In genomic region chr5:177385720-177386119, GRCh38 we compare ENCODE assay signal across 20 cellular contexts. TPM values are rescaled to one million over a fixed set of nuclear protein-coding genes. Genes with fewer than 3 reads are reported as not detected.
DNase-seq lines count a peak whose midpoint lies in the region; ATAC-seq, FAIRE-seq and TF ChIP-seq lines count a peak whose summit lies in the region.
"Had no signal": no experiment of that assay in that cellular context is flagged by ENCODE, and none has a peak within 500 bp of the region (broad histone marks: within the 10 kb centered on the region; RNA-seq: fewer than 3 reads in every experiment).

No MANE protein-coding gene starts in this region.

- H3K4me1 Mint-ChIP-seq in activated CD8-positive, alpha-beta T cell treated with anti-CD3 and anti-CD28 coated beads, Interleukin-2, amount 10 ng/mL, durations not matched to agents 7 days and 5 days (ENCODE audit: low read depth), result peaks cover 73% of the 10 kb centered on the region
- peaks cover 41% of the 10 kb centered on the region for H3K4me1 Mint-ChIP-seq in activated CD8-positive, alpha-beta T cell treated with anti-CD3 and anti-CD28 coated beads for 36 hours (ENCODE audit: low read depth)
- H3K4me1 Mint-ChIP-seq in stimulated activated naive B cell treated with anti-CD40 and anti-IgM and Interleukin-4, amounts not matched to agents 10 μg/mL and 1 μg/mL and 100 μg/mL, for 72 hours, result peaks cover 12 to 23% of the 10 kb centered on the region in 2 donors

- H3K27me3 Mint-ChIP-seq in activated CD8-positive, alpha-beta T cell treated with anti-CD3 and anti-CD28 coated beads, Interleukin-2, amount 10 ng/mL, durations not matched to agents 7 days and 5 days (ENCODE audit: low read depth), result peaks cover 3% of the 10 kb centered on the region
- H3K27me3 Mint-ChIP-seq in activated CD8-positive, alpha-beta T cell treated with anti-CD3 and anti-CD28 coated beads for 36 hours, result no peaks in the 10 kb centered on the region
- H3K27me3 Mint-ChIP-seq in stimulated activated naive B cell treated with anti-CD40 and anti-IgM and Interleukin-4, amounts not matched to agents 10 μg/mL and 1 μg/mL and 100 μg/mL, for 72 hours, result peaks cover 32 to 53% of the 10 kb centered on the region in 2 donors
- H3K27me3 Mint-ChIP-seq: CD4-positive, CD25-positive, alpha-beta regulatory T cell had no signal

- BruUV-seq in PC-9 (replicated peaks; lab: Mats Ljungman, UMichigan), result no TSS peak

- peaks cover 26% of the 10 kb centered on the region for H3F3A ChIP-seq in PC-9 (ENCODE audit: insufficient read depth, low read depth)

- peak overlapping the region; percentile 52 for H3K27ac Mint-ChIP-seq in activated CD8-positive, alpha-beta T cell treated with anti-CD3 and anti-CD28 coated beads, Interleukin-2, amount 10 ng/mL, durations not matched to agents 7 days and 5 days
- no peak overlapping the region for H3K27ac Mint-ChIP-seq in activated CD8-positive, alpha-beta T cell treated with anti-CD3 and anti-CD28 coated beads for 36 hours
- H3K27ac Mint-ChIP-seq in stimulated activated naive B cell treated with anti-CD40 and anti-IgM and Interleukin-4, amounts not matched to agents 10 μg/mL and 1 μg/mL and 100 μg/mL, for 72 hours, result peak overlapping the region; percentile 37
- H3K27ac Mint-ChIP-seq: CD4-positive, CD25-positive, alpha-beta regulatory T cell; H9 had no signal

- no peak overlapping the region for H2AFZ ChIP-seq in PC-9

- peak overlapping the region; percentile 28 for H3K4me3 Mint-ChIP-seq in activated CD8-positive, alpha-beta T cell treated with anti-CD3 and anti-CD28 coated beads, Interleukin-2, amount 10 ng/mL, durations not matched to agents 7 days and 5 days
- no peak overlapping the region for H3K4me3 Mint-ChIP-seq in activated CD8-positive, alpha-beta T cell treated with anti-CD3 and anti-CD28 coated beads for 36 hours
- H3K4me3 Mint-ChIP-seq in stimulated activated naive B cell treated with anti-CD40 and anti-IgM and Interleukin-4, amounts not matched to agents 10 μg/mL and 1 μg/mL and 100 μg/mL, for 72 hours, result no peak overlapping the region
- H3K4me3 Mint-ChIP-seq: CD4-positive, CD25-positive, alpha-beta regulatory T cell; H9 had no signal

- CTCF ChIA-PET in activated CD8-positive, alpha-beta T cell treated with anti-CD3 and anti-CD28 coated beads, Interleukin-2, amount 10 ng/mL, durations not matched to agents 7 days and 5 days (lab: Charles Lee), result interaction anchor here (1.0 to 5.7 kb wide), 5 partner anchors 14 to 72 kb away, joined by 3 to 28 read pairs (median 6); no protein-coding TSS in a partner anchor
- CTCF ChIA-PET in activated CD8-positive, alpha-beta T cell treated with anti-CD3 and anti-CD28 coated beads for 36 hours (lab: Charles Lee), result interaction anchor here (1.0 to 9.7 kb wide), 6 partner anchors 8 to 64 kb away, joined by 3 to 237 read pairs (median 6); partner anchors contain the start of gene PRR7
- CTCF ChIA-PET in PC-9 (lab: Charles Lee), result no interaction called here

- no peaks in the 10 kb centered on the region for H3K9me2 ChIP-seq in PC-9 (ENCODE audit: insufficient read depth)

- no peak overlapping the region for H3K27ac ChIP-seq in kidney (ENCODE audit: low read depth in 2 of 2, low read length in 2 of 2)
- no peak overlapping the region for H3K27ac ChIP-seq in PC-9
- H3K27ac ChIP-seq: 22Rv1, HL-60 had no signal

- peaks cover 0 to 18% of the 10 kb centered on the region in 2 donors for H3K4me1 ChIP-seq in kidney (ENCODE audit: control insufficient read depth in 1 of 2, insufficient read depth in 1 of 2, low read depth in 1 of 2, low read length in 2 of 2)
- peaks cover 34% of the 10 kb centered on the region for H3K4me1 ChIP-seq in PC-9 (replicated peaks; ENCODE audit: insufficient read depth)

- H3K9ac ChIP-seq in kidney (ENCODE audit: low read length in 2 of 2), result no peak overlapping the region

- intact Hi-C loops in activated CD8-positive, alpha-beta T cell treated with anti-CD3 and anti-CD28 coated beads for 36 hours (cut with micrococcal nuclease), result no loop called here
- intact Hi-C loops in kidney (cut with DNase I), result no loop called here
- intact Hi-C loops in PC-9 (cut with micrococcal nuclease; ENCODE audit: unreplicated experiment), result no loop called here

- H3K27me3 ChIP-seq in PC-9 (ENCODE audit: insufficient read depth, low read depth), result no peaks in the 10 kb centered on the region

- no peaks in the 10 kb centered on the region for H3K79me2 ChIP-seq in PC-9 (ENCODE audit: low read depth)

- H3K36me3 Mint-ChIP-seq in activated CD8-positive, alpha-beta T cell treated with anti-CD3 and anti-CD28 coated beads, Interleukin-2, amount 10 ng/mL, durations not matched to agents 7 days and 5 days (ENCODE audit: low read depth), result no peaks in the 10 kb centered on the region
- H3K36me3 Mint-ChIP-seq in activated CD8-positive, alpha-beta T cell treated with anti-CD3 and anti-CD28 coated beads for 36 hours (ENCODE audit: low read depth), result no peaks in the 10 kb centered on the region
- no peaks in the 10 kb centered on the region for H3K36me3 Mint-ChIP-seq in stimulated activated naive B cell treated with anti-CD40 and anti-IgM and Interleukin-4, amounts not matched to agents 10 μg/mL and 1 μg/mL and 100 μg/mL, for 72 hours
- H3K36me3 Mint-ChIP-seq: CD4-positive, CD25-positive, alpha-beta regulatory T cell had no signal

- H3K4me2 ChIP-seq in PC-9, result no peak overlapping the region

- no peaks in the 10 kb centered on the region for H3K9me3 Mint-ChIP-seq in activated CD8-positive, alpha-beta T cell treated with anti-CD3 and anti-CD28 coated beads, Interleukin-2, amount 10 ng/mL, durations not matched to agents 7 days and 5 days (ENCODE audit: insufficient read depth)
- no peaks in the 10 kb centered on the region for H3K9me3 Mint-ChIP-seq in activated CD8-positive, alpha-beta T cell treated with anti-CD3 and anti-CD28 coated beads for 36 hours
- H3K9me3 Mint-ChIP-seq in stimulated activated naive B cell treated with anti-CD40 and anti-IgM and Interleukin-4, amounts not matched to agents 10 μg/mL and 1 μg/mL and 100 μg/mL, for 72 hours, result no peaks in the 10 kb centered on the region
- H3K9me3 Mint-ChIP-seq: CD4-positive, CD25-positive, alpha-beta regulatory T cell; H9 had no signal

- POLR2A ChIA-PET in activated CD8-positive, alpha-beta T cell treated with anti-CD3 and anti-CD28 coated beads, Interleukin-2, amount 10 ng/mL, durations not matched to agents 7 days and 5 days (lab: Charles Lee), result interaction anchor here (1.2 kb wide), 1 partner anchor 59 kb away, joined by 3 read pairs; no protein-coding TSS in a partner anchor
- POLR2A ChIA-PET in activated CD8-positive, alpha-beta T cell treated with anti-CD3 and anti-CD28 coated beads for 36 hours (lab: Charles Lee), result interaction anchor here (1.1 to 2.8 kb wide), 4 partner anchors 9 to 62 kb away, joined by 3 to 10 read pairs (median 4); no protein-coding TSS in a partner anchor
- POLR2A ChIA-PET in PC-9 (lab: Charles Lee; ENCODE audit: unreplicated experiment), result no interaction called here

- no peak for ATAC-seq in activated CD8-positive, alpha-beta T cell treated with anti-CD3 and anti-CD28 coated beads, Interleukin-2, amount 10 ng/mL, durations not matched to agents 7 days and 5 days
- no peak for ATAC-seq in activated CD8-positive, alpha-beta T cell treated with anti-CD3 and anti-CD28 coated beads for 36 hours
- no peak for ATAC-seq in stimulated activated naive B cell treated with anti-CD40 and anti-IgM and Interleukin-4, amounts not matched to agents 10 μg/mL and 1 μg/mL and 100 μg/mL, for 72 hours (replicated peaks)

- no peak for FAIRE-seq in kidney (lab: Jason Lieb, UNC)
- FAIRE-seq: D721Med, GM19239 had no signal

- no peaks in the 10 kb centered on the region for H4K20me1 ChIP-seq in PC-9 (ENCODE audit: insufficient read depth)

- TF ChIP-seq CTCF in activated CD8-positive, alpha-beta T cell treated with anti-CD3 and anti-CD28 coated beads for 36 hours (IDR thresholded peaks at IDR 0.05), result no peak
- TF ChIP-seq CTCF in kidney (IDR thresholded peaks at IDR 0.05; ENCODE audit: borderline replicate concordance, extremely low read depth, insufficient read depth) (no peak), PC-9 (conservative IDR thresholded peaks at IDR 0.05) (no peak)

- H3K36me3 ChIP-seq in kidney (ENCODE audit: control insufficient read depth in 1 of 2, insufficient read depth in 2 of 2, low read length in 2 of 2) (peaks cover 2 to 4% of the 10 kb centered on the region in 2 donors), PC-9 (ENCODE audit: low read depth) (no peaks in the 10 kb centered on the region)

- H3K9me3 ChIP-seq in kidney (ENCODE audit: control insufficient read depth in 1 of 2, low read length in 2 of 2) (no peaks in the 10 kb centered on the region), PC-9 (ENCODE audit: insufficient read depth, low read depth) (no peaks in the 10 kb centered on the region)

- no peak for DNase-seq in activated CD8-positive, alpha-beta T cell treated with anti-CD3 and anti-CD28 coated beads, Interleukin-2, amount 10 ng/mL, durations not matched to agents 7 days and 5 days
- no peak for DNase-seq in activated CD8-positive, alpha-beta T cell treated with anti-CD3 and anti-CD28 coated beads for 36 hours
- peak; percentile 43 for DNase-seq in UCSD-AML1 (lab: John Stamatoyannopoulos, UW; ENCODE audit: unreplicated experiment)
- DNase-seq in kidney, result no peak
- no peak for DNase-seq in stimulated activated naive B cell treated with anti-CD40 and anti-IgM and Interleukin-4, amounts not matched to agents 10 μg/mL and 1 μg/mL and 100 μg/mL, for 72 hours
- no peak for DNase-seq in PC-9
- DNase-seq in dermis blood vessel endothelial cell, result no peak
- DNase-seq in amygdala (lab: John Stamatoyannopoulos, UW), result no peak
- DNase-seq: CD4-positive, CD25-positive, alpha-beta regulatory T cell; COR-L47; DND-41; GDM1; GOT3; H9 had no signal

- H3K4me3 ChIP-seq in kidney (ENCODE audit: low read length in 2 of 2), result peak overlapping the region; percentile 56 to 70
- no peak overlapping the region for H3K4me3 ChIP-seq in PC-9

RNA-seq across cellular contexts. Expression of gene SLC34A1, which starts 1.5 kb away (rescaled TPM):
- total RNA-seq in activated CD8-positive, alpha-beta T cell treated with anti-CD3 and anti-CD28 coated beads, Interleukin-2, amount 10 ng/mL, durations not matched to agents 7 days and 5 days, result 1 to 10 TPM; 2.0 to 2.1 TPM
- total RNA-seq in activated CD8-positive, alpha-beta T cell treated with anti-CD3 and anti-CD28 coated beads for 36 hours, result under 1 TPM; 0.29 to 0.43 TPM
- total RNA-seq in kidney (0.91 TPM), PC-9 (2021) (0.28 TPM in 1 of 2 replicates, not detected in the other), dermis blood vessel endothelial cell (not detected in 2 replicates)
- polyA plus RNA-seq in kidney (ENCODE audit: insufficient read depth, low read depth, low replicate concordance), result 211 TPM
- total RNA-seq: A673, H9 had no signal
- polyA plus RNA-seq: BJ; CD4-positive, CD25-positive, alpha-beta regulatory T cell had no signal

RNA-seq across cellular contexts. Expression of gene PFN3, which starts 14.7 kb away (rescaled TPM):
- not detected for total RNA-seq in activated CD8-positive, alpha-beta T cell treated with anti-CD3 and anti-CD28 coated beads, Interleukin-2, amount 10 ng/mL, durations not matched to agents 7 days and 5 days
- not detected for total RNA-seq in activated CD8-positive, alpha-beta T cell treated with anti-CD3 and anti-CD28 coated beads for 36 hours
- total RNA-seq in kidney, result not detected
- not detected for polyA plus RNA-seq in kidney (ENCODE audit: insufficient read depth, low read depth, low replicate concordance)
- not detected in 2 replicates for total RNA-seq in PC-9 (2021)
- total RNA-seq in dermis blood vessel endothelial cell, result not detected in 2 replicates
- total RNA-seq: A673; CD4-positive, CD25-positive, alpha-beta regulatory T cell; H9 had no signal
- polyA plus RNA-seq: BJ; CD4-positive, CD25-positive, alpha-beta regulatory T cell had no signal

RNA-seq across cellular contexts. Expression of gene F12, which starts 23.6 kb away (rescaled TPM):
- total RNA-seq in activated CD8-positive, alpha-beta T cell treated with anti-CD3 and anti-CD28 coated beads, Interleukin-2, amount 10 ng/mL, durations not matched to agents 7 days and 5 days, result 1 to 10 TPM; 3.2 to 3.5 TPM
- 1 to 10 TPM; 7.9 TPM for total RNA-seq in activated CD8-positive, alpha-beta T cell treated with anti-CD3 and anti-CD28 coated beads for 36 hours
- total RNA-seq in kidney (4.2 TPM), PC-9 (2021) (14.5 and 17.0 TPM in 2 replicates), dermis blood vessel endothelial cell (0.85 and 1.3 TPM in 2 replicates)
- polyA plus RNA-seq in kidney (ENCODE audit: insufficient read depth, low read depth, low replicate concordance), result 3.1 TPM
- total RNA-seq: A673 had no signal

RNA-seq across cellular contexts. Expression of gene RGS14, which starts 28.0 kb away (rescaled TPM):
- 100 to 1,000 TPM; 112 to 117 TPM for total RNA-seq in activated CD8-positive, alpha-beta T cell treated with anti-CD3 and anti-CD28 coated beads, Interleukin-2, amount 10 ng/mL, durations not matched to agents 7 days and 5 days
- total RNA-seq in activated CD8-positive, alpha-beta T cell treated with anti-CD3 and anti-CD28 coated beads for 36 hours, result 10 to 100 TPM; 50.4 to 52.5 TPM
- total RNA-seq in kidney, result 28.4 TPM
- polyA plus RNA-seq in kidney (ENCODE audit: insufficient read depth, low read depth, low replicate concordance), result 56.3 TPM
- 11.9 and 13.6 TPM in 2 replicates for total RNA-seq in PC-9 (2021)
- 4.4 and 9.9 TPM in 2 replicates for total RNA-seq in dermis blood vessel endothelial cell

RNA-seq across cellular contexts. Expression of gene LMAN2, which starts 34.3 kb away (rescaled TPM):
- 100 to 1,000 TPM; 119 to 127 TPM for total RNA-seq in activated CD8-positive, alpha-beta T cell treated with anti-CD3 and anti-CD28 coated beads, Interleukin-2, amount 10 ng/mL, durations not matched to agents 7 days and 5 days
- total RNA-seq in activated CD8-positive, alpha-beta T cell treated with anti-CD3 and anti-CD28 coated beads for 36 hours, result 10 to 100 TPM; 79.9 to 87.5 TPM
- 137 TPM for total RNA-seq in kidney
- polyA plus RNA-seq in kidney (ENCODE audit: insufficient read depth, low read depth, low replicate concordance), result 190 TPM
- total RNA-seq in PC-9 (2021), result 129 and 153 TPM in 2 replicates
- total RNA-seq in dermis blood vessel endothelial cell, result 407 and 457 TPM in 2 replicates
